Comparison of ENCODE assay signal across 28 cellular contexts in genomic region chr2:604385-604784, GRCh38.
"Had no signal": no experiment of that assay in that cellular context is flagged by ENCODE, and none has a peak within 500 bp of the region (broad histone marks: within the 10 kb centered on the region; RNA-seq: fewer than 3 reads in every experiment).

No MANE protein-coding gene starts in this region.

- H3K36me3 Mint-ChIP-seq: activated naive CD8-positive, alpha-beta T cell; brain; stimulated activated memory B cell treated with anti-CD40 and anti-IgM and Interleukin-4, amounts not matched to agents 10 μg/mL and 1 μg/mL and 100 μg/mL, for 72 hours had no signal

- H3K27ac Mint-ChIP-seq: activated CD4-positive, alpha-beta T cell treated with anti-CD3 and anti-CD28 coated beads for 36 hours; activated naive CD8-positive, alpha-beta T cell; activated T-helper 2 cell treated with anti-CD3 and anti-CD28 coated beads, Interferon-gamma antibody, Interleukin-2, Interleukin-4, amounts not matched to agents 10 μg/mL and 5 μg/mL and 100 μg/mL, durations not matched to agents 14 hours and 24 hours and 36 hours; nephron; stimulated activated memory B cell treated with anti-CD40 and anti-IgM and Interleukin-4, amounts not matched to agents 10 μg/mL and 1 μg/mL and 100 μg/mL, for 72 hours; T-helper 2 cell treated with Interferon-gamma antibody and Interleukin-4, amounts not matched to agents 5 μg/mL and 100 μg/mL, for 36 hours had no signal

- H3K9me3 Mint-ChIP-seq: activated T-helper 2 cell treated with anti-CD3 and anti-CD28 coated beads, Interferon-gamma antibody, Interleukin-2, Interleukin-4, amounts not matched to agents 10 μg/mL and 5 μg/mL and 100 μg/mL, durations not matched to agents 14 hours and 24 hours and 36 hours; brain; nephron; T-helper 2 cell treated with Interferon-gamma antibody and Interleukin-4, amounts not matched to agents 5 μg/mL and 100 μg/mL, for 36 hours had no signal

- H3K27me3 Mint-ChIP-seq: activated naive CD8-positive, alpha-beta T cell had no signal

- DNase-seq: activated CD4-positive, alpha-beta T cell treated with anti-CD3 and anti-CD28 coated beads for 36 hours; activated CD4-positive, alpha-beta T cell treated with anti-CD3 and anti-CD28 coated beads, Interleukin-2, amount 50 U/mL, for 4 hours; activated CD4-positive, CD25-positive, alpha-beta regulatory T cell; activated T-cell treated with anti-CD3 and anti-CD28 coated beads, Interleukin-2, amount 50 U/mL, for 48 hours; colonic mucosa; effector memory CD4-positive, alpha-beta T cell; left cardiac atrium; left ventricle myocardium superior; pancreas; retina; sigmoid colon; small intestine; stimulated activated CD4-positive, alpha-beta T cell treated with anti-CD3 and anti-CD28 coated beads, Interleukin-4, amount 100 ng/mL, for 24 hours; T-helper 1 cell; tibial artery; upper lobe of right lung had no signal

- H3K27me3 ChIP-seq: ascending aorta, colonic mucosa, hepatocyte, pancreas, sigmoid colon, suprapubic skin, upper lobe of right lung had no signal

- H3K27ac ChIP-seq: ascending aorta, cardiac muscle cell, colonic mucosa, gastroesophageal sphincter, hepatocyte, pancreas, prostate gland, sigmoid colon, suprapubic skin, tibial artery, upper lobe of right lung had no signal

- H3K4me1 Mint-ChIP-seq: activated CD4-positive, alpha-beta T cell treated with anti-CD3 and anti-CD28 coated beads for 36 hours; stimulated activated memory B cell treated with anti-CD40 and anti-IgM and Interleukin-4, amounts not matched to agents 10 μg/mL and 1 μg/mL and 100 μg/mL, for 72 hours had no signal

- H3K4me1 ChIP-seq: ascending aorta, colonic mucosa, gastroesophageal sphincter, pancreas, prostate gland, sigmoid colon, suprapubic skin, tibial artery, upper lobe of right lung had no signal

- H3K4me3 Mint-ChIP-seq: activated CD4-positive, alpha-beta T cell treated with anti-CD3 and anti-CD28 coated beads for 36 hours; activated naive CD8-positive, alpha-beta T cell; brain; nephron; stimulated activated memory B cell treated with anti-CD40 and anti-IgM and Interleukin-4, amounts not matched to agents 10 μg/mL and 1 μg/mL and 100 μg/mL, for 72 hours; T-helper 2 cell treated with Interferon-gamma antibody and Interleukin-4, amounts not matched to agents 5 μg/mL and 100 μg/mL, for 36 hours had no signal

- ATAC-seq: activated CD4-positive, alpha-beta T cell treated with anti-CD3 and anti-CD28 coated beads for 36 hours; gastroesophageal sphincter; left cardiac atrium; left ventricle myocardium superior; pancreas; stimulated activated memory B cell treated with anti-CD40 and anti-IgM and Interleukin-4, amounts not matched to agents 10 μg/mL and 1 μg/mL and 100 μg/mL, for 72 hours; upper lobe of right lung had no signal
